Comparison of ENCODE assay signal across 26 cellular contexts in genomic region chr20:47217482-47218446, GRCh38.
DNase-seq lines count a peak whose midpoint lies in the region; ATAC-seq and TF ChIP-seq lines count a peak whose summit lies in the region.
"Had no signal": no experiment of that assay in that cellular context is flagged by ENCODE, and none has a peak within 500 bp of the region (broad histone marks: within the 10 kb centered on the region; RNA-seq: fewer than 3 reads in every experiment).

No MANE protein-coding gene starts in this region.

- H3K27ac ChIP-seq in substantia nigra (ENCODE audit: low read depth, low read length, poor library complexity, severe bottlenecking): no peak overlapping the region
- H3K27ac ChIP-seq: adrenal gland, colonic mucosa, KMS-11, sigmoid colon had no signal

- TF ChIP-seq CTCF in LNCaP clone FGC (IDR thresholded peaks at IDR 0.05; ENCODE audit: control insufficient read depth, extremely low read depth, insufficient read depth) (no peak), endothelial cell (IDR thresholded peaks at IDR 0.05; ENCODE audit: unreplicated experiment) (no peak)

- H3K9me3 Mint-ChIP-seq in endothelial cell (ENCODE audit: unreplicated experiment): no peaks in the 10 kb centered on the region
- no peaks in the 10 kb centered on the region for H3K9me3 Mint-ChIP-seq in stimulated activated effector memory CD8-positive, alpha-beta T cell treated with anti-CD3 and anti-CD28 coated beads, Interleukin-12 subunit alpha, Interleukin-12 subunit beta, amount 100 ng/mL, for 72 hours
- H3K9me3 Mint-ChIP-seq: nephron had no signal

- peak; percentile 48 for ATAC-seq in Right ventricle myocardium inferior
- ATAC-seq in left cardiac atrium: no peak
- no peak for ATAC-seq in stimulated activated effector memory CD8-positive, alpha-beta T cell treated with anti-CD3 and anti-CD28 coated beads, Interleukin-12 subunit alpha, Interleukin-12 subunit beta, amount 100 ng/mL, for 72 hours

- peaks cover 6% of the 10 kb centered on the region for H3K27me3 Mint-ChIP-seq in endothelial cell (ENCODE audit: unreplicated experiment)

- peak overlapping the region; percentile 61 for H3K27ac Mint-ChIP-seq in endothelial cell (ENCODE audit: unreplicated experiment)
- H3K27ac Mint-ChIP-seq in stimulated activated effector memory CD8-positive, alpha-beta T cell treated with anti-CD3 and anti-CD28 coated beads, Interleukin-12 subunit alpha, Interleukin-12 subunit beta, amount 100 ng/mL, for 72 hours: peak overlapping the region; percentile 18

- H3K4me3 ChIP-seq in LNCaP clone FGC (ENCODE audit: low read depth, low read length): no peak overlapping the region
- H3K4me3 ChIP-seq: adrenal gland, colonic mucosa, sigmoid colon had no signal

- peaks cover 49% of the 10 kb centered on the region for H3K36me3 Mint-ChIP-seq in endothelial cell (ENCODE audit: low read depth, unreplicated experiment)
- H3K36me3 Mint-ChIP-seq in stimulated activated effector memory CD8-positive, alpha-beta T cell treated with anti-CD3 and anti-CD28 coated beads, Interleukin-12 subunit alpha, Interleukin-12 subunit beta, amount 100 ng/mL, for 72 hours: no peaks in the 10 kb centered on the region

- no peaks in the 10 kb centered on the region for H3K4me1 Mint-ChIP-seq in endothelial cell (ENCODE audit: unreplicated experiment)
- H3K4me1 Mint-ChIP-seq in stimulated activated effector memory CD8-positive, alpha-beta T cell treated with anti-CD3 and anti-CD28 coated beads, Interleukin-12 subunit alpha, Interleukin-12 subunit beta, amount 100 ng/mL, for 72 hours: peaks cover 10% of the 10 kb centered on the region
- H3K4me1 Mint-ChIP-seq: nephron had no signal

- peak overlapping the region; percentile 74 for H3K4me3 Mint-ChIP-seq in endothelial cell (ENCODE audit: unreplicated experiment)
- H3K4me3 Mint-ChIP-seq in stimulated activated effector memory CD8-positive, alpha-beta T cell treated with anti-CD3 and anti-CD28 coated beads, Interleukin-12 subunit alpha, Interleukin-12 subunit beta, amount 100 ng/mL, for 72 hours: no peak overlapping the region
- H3K4me3 Mint-ChIP-seq: nephron had no signal

- DNase-seq in Right ventricle myocardium inferior (ENCODE audit: missing footprints) (no peak), left cardiac atrium (no peak), LNCaP clone FGC (ENCODE audit: low read depth) (peak; percentile 25), endothelial cell (ENCODE audit: low spot score) (no peak), substantia nigra (lab: John Stamatoyannopoulos, UW) (no peak), NCI-H1048 (lab: John Stamatoyannopoulos, UW) (no peak)
- no peak for DNase-seq in stimulated activated effector memory CD8-positive, alpha-beta T cell treated with anti-CD3 and anti-CD28 coated beads, Interleukin-12 subunit alpha, Interleukin-12 subunit beta, amount 100 ng/mL, for 72 hours (ENCODE audit: low spot score in 2 of 2)
- DNase-seq in stimulated activated CD4-positive, alpha-beta T cell treated with anti-CD3 and anti-CD28 coated beads, Interleukin-4, amount 100 ng/mL, for 24 hours: no peak
- DNase-seq: activated CD4-positive, alpha-beta T cell treated with anti-CD3 and anti-CD28 coated beads, Interleukin-2, amount 50 U/mL, for 1 hour; activated CD8-positive, alpha-beta memory T cell treated with anti-CD3 and anti-CD28 coated beads, Interleukin-2, amount 50 U/mL, for 4 hours; activated effector memory CD4-positive, alpha-beta T cell treated with anti-CD3 and anti-CD28 coated beads, Interleukin-2, amount 50 U/mL, for 16 hours; adrenal gland; colonic mucosa; GF-D8; HCEC 1CT; kidney glomerular epithelial cell; NCI-H2029; NCI-H345; NCI-H774; OCI-M1; sigmoid colon; stimulated activated CD4-positive, alpha-beta T cell treated with anti-CD3 and anti-CD28 coated beads, Interleukin-15, amount 100 ng/mL, for 24 hours; stimulated activated CD8-positive, alpha-beta memory T cell treated with anti-CD3 and anti-CD28 coated beads, Interleukin-4, amount 100 ng/mL, for 48 hours; T-helper 1 cell had no signal

- intact Hi-C loops in Right ventricle myocardium inferior (cut with DNase I): loop anchor here (5.0 kb wide), 1 partner anchor 35 kb away; no protein-coding TSS in a partner anchor
- intact Hi-C loops in left cardiac atrium (cut with DNase I): no loop called here
